1 cellular context compared by ENCODE assay signal in the genomic region with DNA sequence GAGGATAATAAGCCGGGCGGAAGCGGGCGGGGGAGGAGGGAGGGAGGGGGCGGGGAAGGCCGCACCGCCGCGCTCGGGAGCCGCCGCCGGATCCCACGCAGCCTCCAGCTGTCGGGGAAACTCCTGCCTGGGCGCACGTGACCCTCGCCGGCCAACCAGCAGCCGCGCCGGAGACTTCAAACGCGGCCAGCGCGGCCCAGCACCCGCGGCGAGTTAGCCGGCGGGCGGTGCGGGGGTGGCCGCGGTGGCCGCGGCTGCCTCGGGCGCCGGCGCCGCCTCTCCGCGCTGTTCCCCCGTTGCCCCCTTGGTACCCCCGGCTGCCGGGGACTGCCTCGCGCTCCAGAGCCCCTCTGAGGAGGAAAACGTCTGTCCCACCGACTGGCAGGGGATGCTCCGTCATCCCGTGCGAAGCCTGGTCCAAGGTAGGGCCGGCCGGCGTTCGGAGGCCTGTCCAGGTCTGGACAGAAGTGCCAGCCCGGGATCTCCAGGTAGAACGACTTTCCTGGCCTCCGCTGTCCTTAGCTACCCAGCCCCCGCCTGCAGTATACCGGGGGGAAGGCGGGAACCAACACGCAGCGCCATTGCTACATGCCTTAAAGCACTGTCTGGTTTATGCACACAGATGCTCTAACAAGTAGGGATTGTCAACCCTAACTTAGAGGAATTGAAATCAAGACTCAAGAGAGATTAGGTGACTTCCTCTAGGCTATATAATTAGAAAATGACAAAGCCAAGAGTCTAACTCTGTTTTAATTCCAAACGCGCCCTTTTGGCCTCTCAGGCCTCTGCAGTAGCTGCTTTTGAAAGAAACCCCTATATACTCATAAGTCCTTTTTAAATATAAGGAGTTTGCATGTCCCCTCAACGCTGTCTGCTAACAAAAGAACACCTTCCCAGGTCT.
TF ChIP-seq lines count a peak whose summit lies in the region.

A gene with protein sequence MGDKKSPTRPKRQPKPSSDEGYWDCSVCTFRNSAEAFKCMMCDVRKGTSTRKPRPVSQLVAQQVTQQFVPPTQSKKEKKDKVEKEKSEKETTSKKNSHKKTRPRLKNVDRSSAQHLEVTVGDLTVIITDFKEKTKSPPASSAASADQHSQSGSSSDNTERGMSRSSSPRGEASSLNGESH (minus strand): TSS at position 9 of the 901 bp plus-strand sequence. CDS start 68 bp downstream, outside the sequence.

TF ChIP-seq in HCT116, 20 proteins besides CTCF, POLR2A, EP300 and RAD21:
- TF ChIP-seq FOSL1 (IDR thresholded peaks at IDR 0.05; ENCODE audit: low read depth): no peak
- peak; percentile 99 for TF ChIP-seq TCF7L2 (IDR thresholded peaks at IDR 0.05; ENCODE audit: borderline replicate concordance, extremely low read depth, insufficient read depth, insufficient read length)
- TF ChIP-seq POLR2AphosphoS5 (IDR thresholded peaks at IDR 0.05; ENCODE audit: low read depth, low read length): peak; percentile 40; the same call in 1 of the 2 replicates
- TF ChIP-seq SP1 (IDR thresholded peaks at IDR 0.05; ENCODE audit: low read depth): peak; percentile 33; the same call in 1 of the 2 replicates
- TF ChIP-seq SIN3A (IDR thresholded peaks at IDR 0.05; ENCODE audit: low read depth): no peak
- no peak for TF ChIP-seq ZNF274 (IDR thresholded peaks at IDR 0.05; ENCODE audit: low read depth, low read length)
- peak; percentile 74 for TF ChIP-seq EGR1 (IDR thresholded peaks at IDR 0.05; ENCODE audit: low read depth)
- TF ChIP-seq, protein P1, sequence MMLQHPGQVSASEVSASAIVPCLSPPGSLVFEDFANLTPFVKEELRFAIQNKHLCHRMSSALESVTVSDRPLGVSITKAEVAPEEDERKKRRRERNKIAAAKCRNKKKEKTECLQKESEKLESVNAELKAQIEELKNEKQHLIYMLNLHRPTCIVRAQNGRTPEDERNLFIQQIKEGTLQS (IDR thresholded peaks at IDR 0.05): no peak
- TF ChIP-seq, protein P2, sequence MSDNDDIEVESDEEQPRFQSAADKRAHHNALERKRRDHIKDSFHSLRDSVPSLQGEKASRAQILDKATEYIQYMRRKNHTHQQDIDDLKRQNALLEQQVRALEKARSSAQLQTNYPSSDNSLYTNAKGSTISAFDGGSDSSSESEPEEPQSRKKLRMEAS (IDR thresholded peaks at IDR 0.05): peak; percentile 79
